ENCODE assay signal across 8 cellular contexts in genomic region chrX:71593210-71593609, GRCh38. TPM values are rescaled to one million over a fixed set of nuclear protein-coding genes. Genes with fewer than 3 reads are reported as not detected.
"Had no signal": no experiment of that assay in that cellular context is flagged by ENCODE, and none has a peak within 500 bp of the region (broad histone marks: within the 10 kb centered on the region; RNA-seq: fewer than 3 reads in every experiment).

No MANE protein-coding gene starts in this region.

RNA-seq across cellular contexts. Expression of gene CXCR3, which starts 25.1 kb away (rescaled TPM):
- total RNA-seq: LHCN-M2, MCF 10A, NCI-H460, OCI-LY7, PC-9, RPMI7951, SJSA1 had no signal
- polyA plus RNA-seq: SK-N-SH had no signal
